10 cellular contexts compared by ENCODE assay signal in the genomic region with DNA sequence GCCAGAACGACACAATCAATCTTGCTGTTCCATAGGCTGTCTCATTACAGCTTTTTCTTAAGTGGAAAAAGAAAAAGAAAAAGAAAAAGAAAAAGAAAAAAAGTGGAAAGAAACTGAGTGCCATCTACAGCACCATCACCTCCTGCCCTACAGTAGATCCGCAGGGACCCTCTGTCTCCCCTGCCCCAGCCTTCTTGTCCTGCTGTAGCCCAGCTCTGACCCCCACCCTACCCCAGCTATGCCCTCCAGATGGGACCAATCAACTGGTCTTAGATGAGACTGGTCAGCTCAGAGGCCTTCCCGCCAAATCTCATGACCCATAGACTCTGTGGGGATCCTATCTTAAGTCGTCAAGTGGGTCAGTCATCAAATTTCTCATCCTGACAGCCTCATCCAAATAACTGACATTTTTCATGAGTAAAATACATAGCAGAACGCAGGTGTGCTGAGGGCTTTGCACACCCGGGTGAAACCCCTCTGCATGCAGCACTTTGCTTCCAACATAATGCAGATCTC. TPM values are rescaled to one million over a fixed set of nuclear protein-coding genes. Genes with fewer than 3 reads are reported as not detected.
"Had no signal": no experiment of that assay in that cellular context is flagged by ENCODE, and none has a peak within 500 bp of the region (broad histone marks: within the 10 kb centered on the region; RNA-seq: fewer than 3 reads in every experiment).

No MANE protein-coding gene starts in this region.

- ATAC-seq: HepG2 had no signal

- H2AFZ ChIP-seq: GM23248 had no signal

- H3K4me3 Mint-ChIP-seq: H9, IgD-negative memory B cell had no signal

- FAIRE-seq: H54, HepG2 had no signal

- H3K27ac Mint-ChIP-seq: IgD-negative memory B cell had no signal

- H3K27ac ChIP-seq: GM23248, HL-60 had no signal

- H3K9ac ChIP-seq: GM23248 had no signal

- H3K4me3 ChIP-seq: GM23248 had no signal

- DNase-seq: GM23248, GOT3, H9, HCEC 1CT, KBM-7 had no signal

RNA-seq across cellular contexts. Expression of a gene that starts 51.6 kb away (rescaled TPM):
- total RNA-seq: GM23248, HepG2, HT1080 had no signal
- polyA plus RNA-seq: GM23248, HepG2, IgD-negative memory B cell had no signal

RNA-seq across cellular contexts. Expression of a gene that starts 51.7 kb away (rescaled TPM):
- total RNA-seq: GM23248, HepG2 had no signal
- polyA plus RNA-seq: GM23248, HepG2, IgD-negative memory B cell had no signal
